Comparison of ENCODE assay signal across 12 cellular contexts in genomic region chr22:23012081-23012622, GRCh38.
DNase-seq lines count a peak whose midpoint lies in the region; ATAC-seq and TF ChIP-seq lines count a peak whose summit lies in the region.
"Had no signal": no experiment of that assay in that cellular context is flagged by ENCODE, and none has a peak within 500 bp of the region (broad histone marks: within the 10 kb centered on the region; RNA-seq: fewer than 3 reads in every experiment).

No MANE protein-coding gene starts in this region.

- DNase-seq in GM10248 (ENCODE audit: extremely low spot score) (peak; percentile 56), NCI-H146 (lab: John Stamatoyannopoulos, UW) (no peak), NCI-H524 treated with DMSO at 0.1 percent for 48 hours (lab: John Stamatoyannopoulos, UW) (no peak), CD1c-positive myeloid dendritic cell (ENCODE audit: extremely low spot score) (no peak)
- DNase-seq in activated T-cell treated with anti-CD3 and anti-CD28 coated beads, Interleukin-2, amount 50 U/mL, for 48 hours = peak; percentile 51 to 61
- DNase-seq in stimulated activated CD4-positive, alpha-beta T cell treated with anti-CD3 and anti-CD28 coated beads, Interleukin-15, amount 100 ng/mL, for 48 hours (ENCODE audit: low read depth in 2 of 2) = peak; percentile 41 to 42
- DNase-seq: AML-193, DMS53, HCEC 1CT, NCI-H2227 treated with DMSO at 0.1 percent for 48 hours had no signal

- ATAC-seq in HG02759 (IDR thresholded peaks at IDR 0.05; ENCODE audit: unreplicated experiment) = peak; percentile 43
- no peak for ATAC-seq in HG03196 (IDR thresholded peaks at IDR 0.05; ENCODE audit: unreplicated experiment)

- POLR2A ChIA-PET in GM10248 (lab: Yijun Ruan, JAX) = no interaction called here

- no peak for TF ChIP-seq CTCF in GM10248 (IDR thresholded peaks at IDR 0.05; ENCODE audit: control extremely low read depth, extremely low read depth, low read depth, missing control alignments)

- CTCF ChIA-PET in GM10248 (lab: Yijun Ruan, JAX) = interaction anchor here (0.6 to 1.1 kb wide), 2 partner anchors 12 to 14 kb away, joined by 3 read pairs; no protein-coding TSS in a partner anchor

Comparison
In these comparisons a context has a peak if more than half of its experiments do, and no peak if none do; other contexts are left out.
1. DNase-seq: peak in GM10248 (single experiment), activated T-cell treated with anti-CD3 and anti-CD28 coated beads, Interleukin-2, amount 50 U/mL, for 48 hours (2 of 2) and stimulated activated CD4-positive, alpha-beta T cell treated with anti-CD3 and anti-CD28 coated beads, Interleukin-15, amount 100 ng/mL, for 48 hours (2 of 2); none in NCI-H146 (single experiment), NCI-H524 treated with DMSO at 0.1 percent for 48 hours (single experiment) and CD1c-positive myeloid dendritic cell (single experiment).